Comparison of ENCODE assay signal across 15 cellular contexts in the genomic region with DNA sequence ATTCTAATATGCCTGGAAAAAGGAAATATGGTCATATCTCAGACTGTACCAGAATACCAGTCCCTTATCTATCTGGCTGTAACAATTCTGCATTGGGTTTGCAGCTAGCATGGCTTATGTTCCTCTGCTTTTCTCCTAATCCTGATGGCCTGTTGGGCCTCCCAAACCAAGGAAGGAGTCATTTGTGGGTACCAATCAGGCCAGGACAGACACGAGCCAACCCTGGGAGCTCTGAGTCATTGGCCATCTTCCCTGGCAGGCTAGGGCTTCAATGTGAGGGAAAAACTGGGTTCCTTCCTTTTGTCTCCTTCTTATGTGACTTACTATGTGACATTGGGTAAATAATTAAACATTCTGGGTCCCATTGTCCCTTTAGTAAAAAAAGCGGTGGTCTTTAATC. TPM values are rescaled to one million over a fixed set of nuclear protein-coding genes. Genes with fewer than 3 reads are reported as not detected.
"Had no signal": no experiment of that assay in that cellular context is flagged by ENCODE, and none has a peak within 500 bp of the region (broad histone marks: within the 10 kb centered on the region; RNA-seq: fewer than 3 reads in every experiment).

No MANE protein-coding gene starts in this region.

- H3K4me1 ChIP-seq: colonic mucosa, lower lobe of right lung, tibial nerve had no signal

- H3K9me3 ChIP-seq: colonic mucosa, lower lobe of right lung had no signal

- H3K27ac Mint-ChIP-seq: activated naive CD4-positive, alpha-beta T cell treated with anti-CD3 and anti-CD28 coated beads, Interleukin-2, amount 10 ng/mL, durations not matched to agents 7 days and 5 days; activated T-helper 17 cell treated with anti-CD3 and anti-CD28 coated beads, Interleukin-2, amount 50 U/mL, for 72 hours; T-helper 2 cell treated with Interferon-gamma antibody and Interleukin-4, amounts not matched to agents 5 μg/mL and 100 μg/mL, for 36 hours; WTC11 had no signal

- H3K4me3 Mint-ChIP-seq: activated naive CD4-positive, alpha-beta T cell treated with anti-CD3 and anti-CD28 coated beads, Interleukin-2, amount 10 ng/mL, durations not matched to agents 7 days and 5 days; activated T-helper 17 cell treated with anti-CD3 and anti-CD28 coated beads, Interleukin-2, amount 50 U/mL, for 72 hours; T-helper 2 cell treated with Interferon-gamma antibody and Interleukin-4, amounts not matched to agents 5 μg/mL and 100 μg/mL, for 36 hours; WTC11 had no signal

- DNase-seq: activated CD4-positive, alpha-beta T cell treated with anti-CD3 and anti-CD28 coated beads for 48 hours; activated naive CD4-positive, alpha-beta T cell treated with anti-CD3 and anti-CD28 coated beads, Interleukin-2, amount 10 ng/mL, durations not matched to agents 7 days and 5 days; colonic mucosa; effector CD4-positive, alpha-beta T cell; glutamatergic neuron; left cardiac atrium; lower lobe of right lung; midbrain had no signal

- H3K27me3 ChIP-seq: colonic mucosa, tibial nerve had no signal

- ATAC-seq: activated T-helper 17 cell treated with anti-CD3 and anti-CD28 coated beads, Interleukin-2, amount 50 U/mL, for 72 hours; left cardiac atrium; lower lobe of right lung; WTC11 had no signal

- H3K27me3 Mint-ChIP-seq: activated naive CD4-positive, alpha-beta T cell treated with anti-CD3 and anti-CD28 coated beads, Interleukin-2, amount 10 ng/mL, durations not matched to agents 7 days and 5 days; activated T-helper 17 cell treated with anti-CD3 and anti-CD28 coated beads, Interleukin-2, amount 50 U/mL, for 72 hours had no signal

- H3K27ac ChIP-seq: colonic mucosa, lower lobe of right lung, skin epidermis, tibial nerve had no signal

- H3K4me3 ChIP-seq: colonic mucosa, lower lobe of right lung, skin epidermis, tibial nerve had no signal

- H3K9me3 Mint-ChIP-seq: activated T-helper 17 cell treated with anti-CD3 and anti-CD28 coated beads, Interleukin-2, amount 50 U/mL, for 72 hours had no signal

RNA-seq across cellular contexts. Expression of gene MARCHF4, which starts 52.0 kb away (rescaled TPM):
- total RNA-seq: activated T-helper 17 cell treated with anti-CD3 and anti-CD28 coated beads, Interleukin-2, amount 50 U/mL, for 72 hours; cardiac septum; subcutaneous adipose tissue; tibial nerve had no signal
